1 cellular context compared by ENCODE assay signal in the genomic region with DNA sequence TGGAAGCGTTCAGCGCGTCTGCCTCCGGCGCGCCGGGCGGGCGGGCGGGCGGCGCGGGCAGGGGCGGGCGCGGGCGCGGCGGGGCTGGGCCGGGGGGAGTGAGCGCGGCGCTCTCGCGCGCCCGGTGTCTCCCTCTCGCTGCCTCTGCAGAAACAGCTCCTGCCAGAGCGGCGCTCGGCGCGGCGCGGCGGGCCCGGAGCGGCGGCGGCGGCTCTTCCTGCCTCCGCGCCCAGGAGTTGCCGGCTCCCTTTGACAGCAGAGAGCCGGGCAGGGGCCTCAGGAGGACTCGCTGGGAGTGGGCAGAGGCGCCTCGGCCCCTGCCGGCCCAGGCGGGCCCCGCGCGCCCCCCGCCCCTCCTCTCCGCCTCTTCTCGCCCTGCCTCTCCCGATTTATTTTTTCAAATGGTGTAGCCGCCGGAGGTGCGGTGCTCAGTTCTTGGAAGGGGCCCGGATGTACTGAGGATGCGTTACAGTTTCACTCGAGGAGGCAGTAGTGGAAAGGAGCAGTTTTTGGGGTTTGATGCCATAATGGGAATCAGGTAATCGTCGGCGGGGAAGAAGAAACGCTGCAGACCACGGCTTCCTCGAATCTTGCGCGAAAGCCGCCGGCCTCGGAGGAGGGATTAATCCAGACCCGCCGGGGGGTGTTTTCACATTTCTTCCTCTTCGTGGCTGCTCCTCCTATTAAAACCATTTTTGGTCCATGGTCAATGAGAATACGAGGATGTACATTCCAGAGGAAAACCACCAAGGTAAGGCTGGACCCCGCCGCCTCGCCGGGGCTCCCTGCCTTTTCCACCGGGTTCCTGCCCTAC.
TF ChIP-seq lines count a peak whose summit lies in the region.

A gene (plus strand): TSS at position 127 of the 814 bp plus-strand sequence. CDS start 576 bp downstream, at position 703.

TF ChIP-seq in endothelial cell of umbilical vein, 7 proteins besides CTCF, POLR2A, EP300 and RAD21:
- TF ChIP-seq EZH2 (IDR thresholded peaks at IDR 0.05; ENCODE audit: borderline replicate concordance, low read depth, low read length, severe bottlenecking) (no peak), JUN (IDR thresholded peaks at IDR 0.05; ENCODE audit: borderline replicate concordance, insufficient read depth, insufficient read length, low read depth) (no peak), GATA2 (IDR thresholded peaks at IDR 0.05; ENCODE audit: insufficient read depth, insufficient read length, low read depth, low read length) (no peak), MYC (IDR thresholded peaks at IDR 0.05; ENCODE audit: low read depth, low read length) (no peak), POLR2AphosphoS5 (IDR thresholded peaks at IDR 0.05; ENCODE audit: insufficient read depth, low read depth, low read length) (no peak), FOS (IDR thresholded peaks at IDR 0.05; ENCODE audit: borderline replicate concordance, insufficient read depth, low read length) (no peak)
- TF ChIP-seq, protein P1, sequence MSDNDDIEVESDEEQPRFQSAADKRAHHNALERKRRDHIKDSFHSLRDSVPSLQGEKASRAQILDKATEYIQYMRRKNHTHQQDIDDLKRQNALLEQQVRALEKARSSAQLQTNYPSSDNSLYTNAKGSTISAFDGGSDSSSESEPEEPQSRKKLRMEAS (IDR thresholded peaks at IDR 0.05; ENCODE audit: insufficient read depth, insufficient read length), result no peak
